ENCODE assay signal across 9 cellular contexts in genomic region chr5:95809414-95809960, GRCh38. TPM values are rescaled to one million over a fixed set of nuclear protein-coding genes. Genes with fewer than 3 reads are reported as not detected.
DNase-seq lines count a peak whose midpoint lies in the region; ATAC-seq and TF ChIP-seq lines count a peak whose summit lies in the region.
"Had no signal": no experiment of that assay in that cellular context is flagged by ENCODE, and none has a peak within 500 bp of the region (broad histone marks: within the 10 kb centered on the region; RNA-seq: fewer than 3 reads in every experiment).

No MANE protein-coding gene starts in this region.

- H3K27ac ChIP-seq in GM23248 (peak overlapping the region; percentile 45), right atrium auricular region (peak overlapping the region; percentile 80 to 91), spleen (peak overlapping the region; percentile 45 to 89 (median 75))

- peak; percentile 69 for DNase-seq in GM23248
- DNase-seq in right atrium auricular region (ENCODE audit: low spot score), result peak; percentile 55
- DNase-seq in spleen, result no peak
- no peak for DNase-seq in Caco-2
- DNase-seq in AML-193 (lab: John Stamatoyannopoulos, UW), result no peak
- DNase-seq in effector CD4-positive, alpha-beta T cell, result no peak

- H3K9ac ChIP-seq in GM23248, result peak overlapping the region; percentile 18; the same call in 1 of the 2 replicates

- TF ChIP-seq POLR2A in spleen (IDR thresholded peaks at IDR 0.05), result no peak

- H3K4me1 Mint-ChIP-seq in activated T-helper 17 cell treated with anti-CD3 and anti-CD28 coated beads, Interleukin-2, amount 50 U/mL, for 72 hours, result peaks cover 46% of the 10 kb centered on the region
- peaks cover 24% of the 10 kb centered on the region for H3K4me1 Mint-ChIP-seq in Caco-2 (ENCODE audit: low read depth, unreplicated experiment)

- peaks cover 46% of the 10 kb centered on the region for H3F3A ChIP-seq in GM23248 (ENCODE audit: insufficient read depth)

- no peaks in the 10 kb centered on the region for H3K9me3 Mint-ChIP-seq in activated T-helper 17 cell treated with anti-CD3 and anti-CD28 coated beads, Interleukin-2, amount 50 U/mL, for 72 hours
- no peaks in the 10 kb centered on the region for H3K9me3 Mint-ChIP-seq in Caco-2 (ENCODE audit: unreplicated experiment)

- no peaks in the 10 kb centered on the region for H3K27me3 ChIP-seq in GM23248 (replicated peaks; ENCODE audit: insufficient read depth)
- no peaks in the 10 kb centered on the region for H3K27me3 ChIP-seq in right atrium auricular region
- no peaks in the 10 kb centered on the region for H3K27me3 ChIP-seq in spleen (replicated peaks in 1 of 7)
- H3K27me3 ChIP-seq in Caco-2 (replicated peaks; ENCODE audit: control insufficient read depth, insufficient read depth, low read length), result no peaks in the 10 kb centered on the region

- BruUV-seq in Caco-2 (replicated peaks; lab: Mats Ljungman, UMichigan), result no TSS peak

- H3K36me3 ChIP-seq in GM23248 (ENCODE audit: low read depth) (peaks cover 23% of the 10 kb centered on the region), right atrium auricular region (peaks cover 10% of the 10 kb centered on the region), spleen (peaks cover 0 to 69% (median 12%) of the 10 kb centered on the region in 6 donors), Caco-2 (ENCODE audit: control insufficient read depth, insufficient read depth, low read length) (no peaks in the 10 kb centered on the region)

- WGBS in GM23248 (ENCODE audit: low coverage in 1 of 2, low lambda C conversion rate in 2 of 2, missing lambda C conversion rate in 2 of 2), 2 experiments, result 9 to 22% methylated on average over 2 of the region's 2 CpGs
- WGBS in spleen, 5 donors, result 44 to 71% (median 59%) methylated on average over 2 of the region's 2 CpGs

- in situ Hi-C loops in GM23248 (cut with MboI), result no loop called here

- TF ChIP-seq CTCF in right atrium auricular region (IDR thresholded peaks at IDR 0.05) (no peak), spleen (IDR thresholded peaks at IDR 0.05 in 8 of 11, conservative IDR thresholded peaks at IDR 0.05 in 3 of 11) (no peak), Caco-2 (IDR thresholded peaks at IDR 0.05; ENCODE audit: insufficient read depth in 1 of 2, low read depth in 1 of 2, low read length in 1 of 2, severe bottlenecking in 1 of 2, unreplicated experiment in 1 of 2) (no peak)

- H4K20me1 ChIP-seq in GM23248 (ENCODE audit: insufficient read depth), result no peaks in the 10 kb centered on the region

- peak overlapping the region; percentile 16 for H2AFZ ChIP-seq in GM23248

- ATAC-seq in activated T-helper 17 cell treated with anti-CD3 and anti-CD28 coated beads, Interleukin-2, amount 50 U/mL, for 72 hours (replicated peaks), result no peak
- ATAC-seq in GM19023 (IDR thresholded peaks at IDR 0.05; ENCODE audit: unreplicated experiment), result no peak

- no peaks in the 10 kb centered on the region for H3K9me2 ChIP-seq in GM23248 (ENCODE audit: insufficient read depth)

- peak overlapping the region; percentile 45 for H3K4me2 ChIP-seq in GM23248 (ENCODE audit: unreplicated experiment)

- H3K36me3 Mint-ChIP-seq in activated T-helper 17 cell treated with anti-CD3 and anti-CD28 coated beads, Interleukin-2, amount 50 U/mL, for 72 hours (ENCODE audit: low read depth), result peaks cover 20% of the 10 kb centered on the region
- peaks cover 5% of the 10 kb centered on the region for H3K36me3 Mint-ChIP-seq in Caco-2 (ENCODE audit: insufficient read depth, unreplicated experiment)

- intact Hi-C loops in spleen (cut with DNase I; ENCODE audit: low total_unique reads) (no loop called here), Caco-2 (cut with micrococcal nuclease; ENCODE audit: unreplicated experiment) (no loop called here)

- 0 out of 2 replicates have a peak, but pooled peaks cover 9% of the 10 kb centered on the region for H3K79me2 ChIP-seq in GM23248 (ENCODE audit: insufficient read depth)

- POLR2A ChIA-PET in Caco-2 (lab: Charles Lee), result no interaction called here

- CTCF ChIA-PET in Caco-2 (lab: Charles Lee), result interaction anchor here (0.7 to 2.4 kb wide), 2 partner anchors 26 to 28 kb away, joined by 3 to 10 read pairs; no protein-coding TSS in a partner anchor

- no peaks in the 10 kb centered on the region for H3K9me3 ChIP-seq in GM23248 (ENCODE audit: low read depth)
- no peaks in the 10 kb centered on the region for H3K9me3 ChIP-seq in right atrium auricular region
- H3K9me3 ChIP-seq in spleen, result peaks cover 0 to 9% (median 3%) of the 10 kb centered on the region in 8 donors
- H3K9me3 ChIP-seq in Caco-2, result no peaks in the 10 kb centered on the region

- H3K27ac Mint-ChIP-seq in activated T-helper 17 cell treated with anti-CD3 and anti-CD28 coated beads, Interleukin-2, amount 50 U/mL, for 72 hours, result peak overlapping the region; percentile 93
- H3K27ac Mint-ChIP-seq in Caco-2 (ENCODE audit: unreplicated experiment), result no peak overlapping the region

- H3K4me3 ChIP-seq in GM23248 (peak overlapping the region; percentile 19; the same call in 1 of the 2 replicates), right atrium auricular region (no peak overlapping the region), spleen (peak overlapping the region in 1 of 8 donors; percentile 43), Caco-2 (ENCODE audit: low read depth, low read length) (no peak overlapping the region)

- peaks cover 29% of the 10 kb centered on the region for H3K4me1 ChIP-seq in GM23248 (ENCODE audit: insufficient read depth)
- peaks cover 0 to 50% of the 10 kb centered on the region in 2 donors for H3K4me1 ChIP-seq in right atrium auricular region
- peaks cover 22 to 70% (median 54%) of the 10 kb centered on the region in 6 donors for H3K4me1 ChIP-seq in spleen
- H3K4me1 ChIP-seq in Caco-2, result peaks cover 41% of the 10 kb centered on the region

- H3K4me3 Mint-ChIP-seq in activated T-helper 17 cell treated with anti-CD3 and anti-CD28 coated beads, Interleukin-2, amount 50 U/mL, for 72 hours, result peak overlapping the region; percentile 87
- no peak overlapping the region for H3K4me3 Mint-ChIP-seq in Caco-2 (ENCODE audit: unreplicated experiment)
- H3K4me3 Mint-ChIP-seq: neural crest cell had no signal

- H3K27me3 Mint-ChIP-seq in activated T-helper 17 cell treated with anti-CD3 and anti-CD28 coated beads, Interleukin-2, amount 50 U/mL, for 72 hours, result no peaks in the 10 kb centered on the region
- H3K27me3 Mint-ChIP-seq in Caco-2 (ENCODE audit: insufficient read depth, unreplicated experiment), result no peaks in the 10 kb centered on the region

RNA-seq across cellular contexts. Expression of gene GLRX, which starts 13.0 kb away (rescaled TPM):
- total RNA-seq in GM23248 (2014; rRNA removed; shearing (Covaris generic)), result 144 and 174 TPM in 2 replicates
- polyA plus RNA-seq in GM23248 (2016; fragmentation: Nextera tagmentation; extraction: Ambion mirVana) (316 and 320 TPM in 2 replicates), spleen (100 to 1,000 TPM in 2 of 3 donors, 10 to 100 TPM in 1; 85.2 to 149 (median 108) TPM)
- total RNA-seq in activated T-helper 17 cell treated with anti-CD3 and anti-CD28 coated beads, Interleukin-2, amount 50 U/mL, for 72 hours, result 10 to 100 TPM; 45.1 to 62.3 TPM
- total RNA-seq in right atrium auricular region (100 to 1,000 TPM; 151 to 173 TPM), spleen (100 to 1,000 TPM in 2 of 7 donors, 10 to 100 TPM in 5; 59.3 to 130 (median 68.7) TPM), Caco-2 (2022) (17.9 and 26.4 TPM in 2 replicates)

Comparison
In these comparisons a context has a peak if more than half of its experiments do, and no peak if none do; other contexts are left out.
1. DNase-seq: peak in GM23248 (single experiment) and right atrium auricular region (single experiment); none in spleen (single experiment), Caco-2 (0 of 2), AML-193 (0 of 2) and effector CD4-positive, alpha-beta T cell (single experiment).
2. Peak in every context shown above with its lines, with median percentiles within 50 percentile points of each other: H3K27ac ChIP-seq.